8 cellular contexts compared by ENCODE assay signal in genomic region chr12:30985814-30986452, GRCh38. TPM values are rescaled to one million over a fixed set of nuclear protein-coding genes. Genes with fewer than 3 reads are reported as not detected.
DNase-seq lines count a peak whose midpoint lies in the region; ATAC-seq and FAIRE-seq lines count a peak whose summit lies in the region.

No MANE protein-coding gene starts in this region.

- peaks cover 4% of the 10 kb centered on the region for H3K4me1 ChIP-seq in adipocyte (ENCODE audit: control insufficient read depth, insufficient read depth, low read length)
- no peaks in the 10 kb centered on the region for H3K4me1 ChIP-seq in small intestine (ENCODE audit: control insufficient read depth in 2 of 2, insufficient read depth in 1 of 2, low read depth in 1 of 2, low read length in 1 of 2)

- H3K9me3 ChIP-seq in adipocyte (ENCODE audit: control insufficient read depth, low read length) (no peaks in the 10 kb centered on the region), small intestine (ENCODE audit: control insufficient read depth, low read depth) (no peaks in the 10 kb centered on the region)

- no peak overlapping the region for H3K9ac ChIP-seq in adipocyte (ENCODE audit: low read length)

- H3K4me3 ChIP-seq in adipocyte (ENCODE audit: low read length) (no peak overlapping the region), small intestine (ENCODE audit: low read depth in 1 of 2, low read length in 2 of 2) (no peak overlapping the region)

- ATAC-seq in HG02798 (IDR thresholded peaks at IDR 0.05; ENCODE audit: poor library complexity, unreplicated experiment) = peak; percentile 69
- peak; percentile 73 for ATAC-seq in left ventricle myocardium superior
- ATAC-seq in GM21367 (IDR thresholded peaks at IDR 0.05; ENCODE audit: unreplicated experiment) = no peak

- no peaks in the 10 kb centered on the region for H3K36me3 ChIP-seq in adipocyte (ENCODE audit: control insufficient read depth, insufficient read depth, low read length, severe bottlenecking)
- H3K36me3 ChIP-seq in small intestine (ENCODE audit: control insufficient read depth in 2 of 2, insufficient read depth in 2 of 2, low read length in 2 of 2) = no peaks in the 10 kb centered on the region

- H3K27me3 ChIP-seq in adipocyte (replicated peaks; ENCODE audit: control insufficient read depth, insufficient read depth, low read length) (no peaks in the 10 kb centered on the region), small intestine (ENCODE audit: control insufficient read depth in 2 of 2, insufficient read depth in 2 of 2, low read length in 2 of 2) (no peaks in the 10 kb centered on the region)

- peak; percentile 13 for DNase-seq in activated naive CD4-positive, alpha-beta T cell treated with Interleukin-2 at 50 U/mL for 16 hours
- no peak for DNase-seq in activated naive CD4-positive, alpha-beta T cell treated with anti-CD3 and anti-CD28 coated beads, Interleukin-2, amount 50 U/mL, for 16 hours
- DNase-seq in NCI-H345 (lab: John Stamatoyannopoulos, UW) (peak; percentile 53), adipocyte (ENCODE audit: low read depth) (peak; percentile 84), left ventricle myocardium superior (peak; percentile 81), small intestine (peak; percentile 46)

- FAIRE-seq in small intestine (lab: Jason Lieb, UNC) = no peak

- intact Hi-C loops in left ventricle myocardium superior (cut with micrococcal nuclease) = loop anchor here (5.0 kb wide), 1 partner anchor 139 kb away; no protein-coding TSS in a partner anchor

- no peak overlapping the region for H3K27ac ChIP-seq in small intestine (ENCODE audit: low read depth in 1 of 2, low read length in 1 of 2)

- WGBS in small intestine, 3 donors = 25 to 45% (median 37%) methylated on average over 7 of the region's 7 CpGs

RNA-seq across cellular contexts. Expression of gene TSPAN11, which starts 59.4 kb away (rescaled TPM):
- total RNA-seq in left ventricle myocardium superior = 2.6 TPM
- polyA plus RNA-seq in small intestine = 1 to 10 TPM in 1 of 3 donors, under 1 TPM in 1, not detected in 1; 0.54 to 3.9 TPM
